8 cellular contexts compared by ENCODE assay signal in genomic region chr1:179129702-179130473, GRCh38. TPM values are rescaled to one million over a fixed set of nuclear protein-coding genes. Genes with fewer than 3 reads are reported as not detected.
DNase-seq lines count a peak whose midpoint lies in the region; ATAC-seq and TF ChIP-seq lines count a peak whose summit lies in the region.

No MANE protein-coding gene starts in this region.

- CTCF ChIA-PET in PC-9 (lab: Charles Lee): interaction anchor here (0.6 kb wide), 1 partner anchor 125 kb away, joined by 3 read pairs; no protein-coding TSS in a partner anchor

- no peaks in the 10 kb centered on the region for H3K27me3 ChIP-seq in PC-9 (ENCODE audit: insufficient read depth, low read depth)
- no peaks in the 10 kb centered on the region for H3K27me3 ChIP-seq in lung (ENCODE audit: control insufficient read depth, insufficient read depth)

- no peak overlapping the region for H2AFZ ChIP-seq in PC-9

- H3K4me3 ChIP-seq in PC-9: no peak overlapping the region
- H3K4me3 ChIP-seq in astrocyte of the spinal cord (ENCODE audit: low read depth, low read length): no peak overlapping the region
- H3K4me3 ChIP-seq in lung: no peak overlapping the region

- H3K79me2 ChIP-seq in PC-9 (ENCODE audit: low read depth): peaks cover 51% of the 10 kb centered on the region

- H3K27ac ChIP-seq in PC-9: peak overlapping the region; percentile 99
- peak overlapping the region; percentile 38 to 48 for H3K27ac ChIP-seq in lung (ENCODE audit: low read depth in 1 of 2, low read length in 1 of 2)

- POLR2A ChIA-PET in PC-9 (lab: Charles Lee; ENCODE audit: unreplicated experiment): no interaction called here

- H3K9me3 ChIP-seq in PC-9 (ENCODE audit: insufficient read depth, low read depth) (no peaks in the 10 kb centered on the region), lung (ENCODE audit: control insufficient read depth in 2 of 2, insufficient read depth in 1 of 2, low read length in 1 of 2) (no peaks in the 10 kb centered on the region)

- H3K36me3 ChIP-seq in PC-9 (ENCODE audit: low read depth) (peaks cover 37% of the 10 kb centered on the region), lung (ENCODE audit: control insufficient read depth in 2 of 2, insufficient read depth in 2 of 2, low read length in 2 of 2) (peaks cover 3 to 4% of the 10 kb centered on the region in 2 donors)

- H4K20me1 ChIP-seq in PC-9 (ENCODE audit: insufficient read depth): no peaks in the 10 kb centered on the region

- no peak for TF ChIP-seq CTCF in PC-9 (conservative IDR thresholded peaks at IDR 0.05)
- TF ChIP-seq CTCF in astrocyte of the spinal cord (IDR thresholded peaks at IDR 0.05; ENCODE audit: low read depth, low read length): no peak
- no peak for TF ChIP-seq CTCF in lung (IDR thresholded peaks at IDR 0.05; ENCODE audit: control extremely low read depth, extremely low read depth)

- WGBS in lung, 2 donors: 75 to 81% methylated on average over 10 of the region's 10 CpGs

- peak; percentile 99 for ATAC-seq in HG03025 (IDR thresholded peaks at IDR 0.05; ENCODE audit: low FRiP score, unreplicated experiment)
- peak; percentile 76 for ATAC-seq in lung (ENCODE audit: insufficient read depth, low FRiP score)

- no peaks in the 10 kb centered on the region for H3K9me2 ChIP-seq in PC-9 (ENCODE audit: insufficient read depth)

- 0 out of 2 replicates have a peak overlapping the region, but pooled peaks have one; percentile 8 for H3K4me2 ChIP-seq in PC-9

- DNase-seq in stimulated activated CD4-positive, alpha-beta T cell treated with anti-CD3 and anti-CD28 coated beads, Interleukin-2, amount 100 ng/mL, for 24 hours: peak; percentile 10 to 24
- DNase-seq in stimulated activated CD4-positive, alpha-beta T cell treated with anti-CD3 and anti-CD28 coated beads, Interleukin-12 subunit alpha, Interleukin-12 subunit beta, amount 100 ng/mL, for 4 hours: no peak
- DNase-seq in PC-9 (no peak), astrocyte of the spinal cord (ENCODE audit: low read depth, low spot score) (peak; percentile 45), lung (ENCODE audit: low spot score) (no peak), NCI-H526 (lab: John Stamatoyannopoulos, UW) (no peak), NCI-H1694 treated with DMSO at 0.1 percent for 48 hours (lab: John Stamatoyannopoulos, UW) (no peak)

- BruUV-seq in PC-9 (replicated peaks; lab: Mats Ljungman, UMichigan): no TSS peak

- H3K4me1 ChIP-seq in PC-9 (replicated peaks; ENCODE audit: insufficient read depth) (peaks cover 35% of the 10 kb centered on the region), lung (ENCODE audit: control insufficient read depth in 2 of 2, insufficient read depth in 2 of 2, low read length in 2 of 2) (peaks cover under 1 to 3% of the 10 kb centered on the region in 2 donors)

- H3F3A ChIP-seq in PC-9 (ENCODE audit: insufficient read depth, low read depth): peaks cover 38% of the 10 kb centered on the region

- in situ Hi-C loops in astrocyte of the spinal cord (cut with HindIII; ENCODE audit: low sequenced_read_pairs): no loop called here

- intact Hi-C loops in PC-9 (cut with micrococcal nuclease; ENCODE audit: unreplicated experiment): loop anchor here (2.0 to 5.0 kb wide), 3 partner anchors 13 to 47 kb away; no protein-coding TSS in a partner anchor

RNA-seq across cellular contexts. Expression of gene TOR3A, which starts 48.0 kb away (rescaled TPM):
- 31.6 and 35.6 TPM in 2 replicates for total RNA-seq in PC-9 (2021)
- 10 to 100 TPM; 30.1 to 33.8 TPM for total RNA-seq in lung
- polyA plus RNA-seq in lung: 10 to 100 TPM; 14.4 to 44.8 TPM

Comparison
In these comparisons a context has a peak if more than half of its experiments do, and no peak if none do; other contexts are left out.
1. DNase-seq: peak in stimulated activated CD4-positive, alpha-beta T cell treated with anti-CD3 and anti-CD28 coated beads, Interleukin-2, amount 100 ng/mL, for 24 hours (2 of 2) and astrocyte of the spinal cord (single experiment); none in stimulated activated CD4-positive, alpha-beta T cell treated with anti-CD3 and anti-CD28 coated beads, Interleukin-12 subunit alpha, Interleukin-12 subunit beta, amount 100 ng/mL, for 4 hours (single experiment), PC-9 (0 of 2), lung (single experiment), NCI-H526 (0 of 2) and NCI-H1694 treated with DMSO at 0.1 percent for 48 hours (single experiment).